1 cellular context compared by ENCODE assay signal in genomic region chr1:26838474-26839338, GRCh38.
A peak's percentile ranks its signal among the peaks of the same experiment; 100 is the strongest.
TF ChIP-seq lines count a peak whose summit lies in the region.

No MANE protein-coding gene starts in this region.

TF ChIP-seq in HepG2, 621 proteins besides CTCF, POLR2A, EP300 and RAD21 (continued from another document and continues in another):
- TF ChIP-seq ETV5 (CRISPR knock-in tag; IDR thresholded peaks at IDR 0.05; ENCODE audit: borderline replicate concordance): peak; percentile 56; the same call in 1 of the 2 replicates
- no peak; the same call in 1 of the 2 replicates for TF ChIP-seq ZBTB33 (CRISPR knock-in tag; IDR thresholded peaks at IDR 0.05)
- TF ChIP-seq GLMP (CRISPR knock-in tag; IDR thresholded peaks at IDR 0.05; ENCODE audit: borderline replicate concordance): no peak
- TF ChIP-seq DMAP1 (CRISPR knock-in tag; IDR thresholded peaks at IDR 0.05): peak; percentile 47; the same call in 1 of the 2 replicates
- TF ChIP-seq RXRB (CRISPR knock-in tag; IDR thresholded peaks at IDR 0.05; ENCODE audit: borderline replicate concordance): peak; percentile 83
- TF ChIP-seq ZNF713 (CRISPR knock-in tag; IDR thresholded peaks at IDR 0.05): 0 out of 2 replicates have a peak, but pooled peaks have one; percentile 46
- no peak for TF ChIP-seq ATF7 (IDR thresholded peaks at IDR 0.05)
- TF ChIP-seq ATF7 (CRISPR knock-in tag; IDR thresholded peaks at IDR 0.05): no peak
- TF ChIP-seq HOXA9 (CRISPR knock-in tag; IDR thresholded peaks at IDR 0.05; ENCODE audit: borderline replicate concordance): no peak
- TF ChIP-seq NFYB (CRISPR knock-in tag; IDR thresholded peaks at IDR 0.05): 0 out of 2 replicates have a peak, but pooled peaks have one; percentile 9
- no peak for TF ChIP-seq MAZ (IDR thresholded peaks at IDR 0.05; ENCODE audit: borderline replicate concordance, low read depth, low read length)
- 0 out of 2 replicates have a peak, but pooled peaks have one; percentile 41 for TF ChIP-seq MAZ (CRISPR knock-in tag; IDR thresholded peaks at IDR 0.05; ENCODE audit: low read depth)
- peak; percentile 51; the same call in 1 of the 2 replicates for TF ChIP-seq ELF3 (CRISPR knock-in tag; IDR thresholded peaks at IDR 0.05)
- TF ChIP-seq PATZ1 (CRISPR knock-in tag; IDR thresholded peaks at IDR 0.05): peak; percentile 55; the same call in 1 of the 2 replicates
- TF ChIP-seq, protein P1, sequence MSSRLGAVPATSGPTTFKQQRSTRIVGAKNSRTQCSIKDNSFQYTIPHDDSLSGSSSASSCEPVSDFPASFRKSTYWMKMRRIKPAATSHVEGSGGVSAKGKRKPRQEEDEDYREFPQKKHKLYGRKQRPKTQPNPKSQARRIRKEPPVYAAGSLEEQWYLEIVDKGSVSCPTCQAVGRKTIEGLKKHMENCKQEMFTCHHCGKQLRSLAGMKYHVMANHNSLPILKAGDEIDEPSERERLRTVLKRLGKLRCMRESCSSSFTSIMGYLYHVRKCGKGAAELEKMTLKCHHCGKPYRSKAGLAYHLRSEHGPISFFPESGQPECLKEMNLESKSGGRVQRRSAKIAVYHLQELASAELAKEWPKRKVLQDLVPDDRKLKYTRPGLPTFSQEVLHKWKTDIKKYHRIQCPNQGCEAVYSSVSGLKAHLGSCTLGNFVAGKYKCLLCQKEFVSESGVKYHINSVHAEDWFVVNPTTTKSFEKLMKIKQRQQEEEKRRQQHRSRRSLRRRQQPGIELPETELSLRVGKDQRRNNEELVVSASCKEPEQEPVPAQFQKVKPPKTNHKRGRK (CRISPR knock-in tag; IDR thresholded peaks at IDR 0.05): no peak
- TF ChIP-seq ZBTB43 (CRISPR knock-in tag; conservative IDR thresholded peaks at IDR 0.05): no peak
- TF ChIP-seq ZNF788 (CRISPR knock-in tag; IDR thresholded peaks at IDR 0.05; ENCODE audit: borderline replicate concordance): peak; percentile 76; the same call in 1 of the 2 replicates
- TF ChIP-seq KMT2A (CRISPR knock-in tag; IDR thresholded peaks at IDR 0.05): peak; percentile 59; the same call in 1 of the 2 replicates
- no peak for TF ChIP-seq ZBTB1 (CRISPR knock-in tag; IDR thresholded peaks at IDR 0.05; ENCODE audit: borderline replicate concordance)
- no peak for TF ChIP-seq MAFF (IDR thresholded peaks at IDR 0.05; ENCODE audit: low read depth, low read length)
- TF ChIP-seq JUN (CRISPR knock-in tag; IDR thresholded peaks at IDR 0.05): no peak
- TF ChIP-seq, protein P2, sequence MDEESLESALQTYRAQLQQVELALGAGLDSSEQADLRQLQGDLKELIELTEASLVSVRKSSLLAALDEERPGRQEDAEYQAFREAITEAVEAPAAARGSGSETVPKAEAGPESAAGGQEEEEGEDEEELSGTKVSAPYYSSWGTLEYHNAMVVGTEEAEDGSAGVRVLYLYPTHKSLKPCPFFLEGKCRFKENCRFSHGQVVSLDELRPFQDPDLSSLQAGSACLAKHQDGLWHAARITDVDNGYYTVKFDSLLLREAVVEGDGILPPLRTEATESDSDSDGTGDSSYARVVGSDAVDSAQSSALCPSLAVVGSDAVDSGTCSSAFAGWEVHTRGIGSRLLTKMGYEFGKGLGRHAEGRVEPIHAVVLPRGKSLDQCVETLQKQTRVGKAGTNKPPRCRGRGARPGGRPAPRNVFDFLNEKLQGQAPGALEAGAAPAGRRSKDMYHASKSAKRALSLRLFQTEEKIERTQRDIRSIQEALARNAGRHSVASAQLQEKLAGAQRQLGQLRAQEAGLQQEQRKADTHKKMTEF (CRISPR knock-in tag; IDR thresholded peaks at IDR 0.05): peak; percentile 61; the same call in 1 of the 2 replicates
- TF ChIP-seq, protein P3, sequence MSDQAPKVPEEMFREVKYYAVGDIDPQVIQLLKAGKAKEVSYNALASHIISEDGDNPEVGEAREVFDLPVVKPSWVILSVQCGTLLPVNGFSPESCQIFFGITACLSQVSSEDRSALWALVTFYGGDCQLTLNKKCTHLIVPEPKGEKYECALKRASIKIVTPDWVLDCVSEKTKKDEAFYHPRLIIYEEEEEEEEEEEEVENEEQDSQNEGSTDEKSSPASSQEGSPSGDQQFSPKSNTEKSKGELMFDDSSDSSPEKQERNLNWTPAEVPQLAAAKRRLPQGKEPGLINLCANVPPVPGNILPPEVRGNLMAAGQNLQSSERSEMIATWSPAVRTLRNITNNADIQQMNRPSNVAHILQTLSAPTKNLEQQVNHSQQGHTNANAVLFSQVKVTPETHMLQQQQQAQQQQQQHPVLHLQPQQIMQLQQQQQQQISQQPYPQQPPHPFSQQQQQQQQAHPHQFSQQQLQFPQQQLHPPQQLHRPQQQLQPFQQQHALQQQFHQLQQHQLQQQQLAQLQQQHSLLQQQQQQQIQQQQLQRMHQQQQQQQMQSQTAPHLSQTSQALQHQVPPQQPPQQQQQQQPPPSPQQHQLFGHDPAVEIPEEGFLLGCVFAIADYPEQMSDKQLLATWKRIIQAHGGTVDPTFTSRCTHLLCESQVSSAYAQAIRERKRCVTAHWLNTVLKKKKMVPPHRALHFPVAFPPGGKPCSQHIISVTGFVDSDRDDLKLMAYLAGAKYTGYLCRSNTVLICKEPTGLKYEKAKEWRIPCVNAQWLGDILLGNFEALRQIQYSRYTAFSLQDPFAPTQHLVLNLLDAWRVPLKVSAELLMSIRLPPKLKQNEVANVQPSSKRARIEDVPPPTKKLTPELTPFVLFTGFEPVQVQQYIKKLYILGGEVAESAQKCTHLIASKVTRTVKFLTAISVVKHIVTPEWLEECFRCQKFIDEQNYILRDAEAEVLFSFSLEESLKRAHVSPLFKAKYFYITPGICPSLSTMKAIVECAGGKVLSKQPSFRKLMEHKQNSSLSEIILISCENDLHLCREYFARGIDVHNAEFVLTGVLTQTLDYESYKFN (CRISPR knock-in tag; conservative IDR thresholded peaks at IDR 0.05): peak; percentile 66
- peak; percentile 59; the same call in 1 of the 2 replicates for TF ChIP-seq MXD4 (CRISPR knock-in tag; IDR thresholded peaks at IDR 0.05)
- no peak for TF ChIP-seq NAIF1 (CRISPR knock-in tag; IDR thresholded peaks at IDR 0.05; ENCODE audit: borderline replicate concordance)
- TF ChIP-seq, protein P4, sequence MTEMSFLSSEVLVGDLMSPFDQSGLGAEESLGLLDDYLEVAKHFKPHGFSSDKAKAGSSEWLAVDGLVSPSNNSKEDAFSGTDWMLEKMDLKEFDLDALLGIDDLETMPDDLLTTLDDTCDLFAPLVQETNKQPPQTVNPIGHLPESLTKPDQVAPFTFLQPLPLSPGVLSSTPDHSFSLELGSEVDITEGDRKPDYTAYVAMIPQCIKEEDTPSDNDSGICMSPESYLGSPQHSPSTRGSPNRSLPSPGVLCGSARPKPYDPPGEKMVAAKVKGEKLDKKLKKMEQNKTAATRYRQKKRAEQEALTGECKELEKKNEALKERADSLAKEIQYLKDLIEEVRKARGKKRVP (CRISPR knock-in tag; IDR thresholded peaks at IDR 0.05): no peak
- TF ChIP-seq, protein P5, sequence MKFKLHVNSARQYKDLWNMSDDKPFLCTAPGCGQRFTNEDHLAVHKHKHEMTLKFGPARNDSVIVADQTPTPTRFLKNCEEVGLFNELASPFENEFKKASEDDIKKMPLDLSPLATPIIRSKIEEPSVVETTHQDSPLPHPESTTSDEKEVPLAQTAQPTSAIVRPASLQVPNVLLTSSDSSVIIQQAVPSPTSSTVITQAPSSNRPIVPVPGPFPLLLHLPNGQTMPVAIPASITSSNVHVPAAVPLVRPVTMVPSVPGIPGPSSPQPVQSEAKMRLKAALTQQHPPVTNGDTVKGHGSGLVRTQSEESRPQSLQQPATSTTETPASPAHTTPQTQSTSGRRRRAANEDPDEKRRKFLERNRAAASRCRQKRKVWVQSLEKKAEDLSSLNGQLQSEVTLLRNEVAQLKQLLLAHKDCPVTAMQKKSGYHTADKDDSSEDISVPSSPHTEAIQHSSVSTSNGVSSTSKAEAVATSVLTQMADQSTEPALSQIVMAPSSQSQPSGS (CRISPR knock-in tag; IDR thresholded peaks at IDR 0.05): peak; percentile 42; the same call in 1 of the 2 replicates
- TF ChIP-seq, protein P6, sequence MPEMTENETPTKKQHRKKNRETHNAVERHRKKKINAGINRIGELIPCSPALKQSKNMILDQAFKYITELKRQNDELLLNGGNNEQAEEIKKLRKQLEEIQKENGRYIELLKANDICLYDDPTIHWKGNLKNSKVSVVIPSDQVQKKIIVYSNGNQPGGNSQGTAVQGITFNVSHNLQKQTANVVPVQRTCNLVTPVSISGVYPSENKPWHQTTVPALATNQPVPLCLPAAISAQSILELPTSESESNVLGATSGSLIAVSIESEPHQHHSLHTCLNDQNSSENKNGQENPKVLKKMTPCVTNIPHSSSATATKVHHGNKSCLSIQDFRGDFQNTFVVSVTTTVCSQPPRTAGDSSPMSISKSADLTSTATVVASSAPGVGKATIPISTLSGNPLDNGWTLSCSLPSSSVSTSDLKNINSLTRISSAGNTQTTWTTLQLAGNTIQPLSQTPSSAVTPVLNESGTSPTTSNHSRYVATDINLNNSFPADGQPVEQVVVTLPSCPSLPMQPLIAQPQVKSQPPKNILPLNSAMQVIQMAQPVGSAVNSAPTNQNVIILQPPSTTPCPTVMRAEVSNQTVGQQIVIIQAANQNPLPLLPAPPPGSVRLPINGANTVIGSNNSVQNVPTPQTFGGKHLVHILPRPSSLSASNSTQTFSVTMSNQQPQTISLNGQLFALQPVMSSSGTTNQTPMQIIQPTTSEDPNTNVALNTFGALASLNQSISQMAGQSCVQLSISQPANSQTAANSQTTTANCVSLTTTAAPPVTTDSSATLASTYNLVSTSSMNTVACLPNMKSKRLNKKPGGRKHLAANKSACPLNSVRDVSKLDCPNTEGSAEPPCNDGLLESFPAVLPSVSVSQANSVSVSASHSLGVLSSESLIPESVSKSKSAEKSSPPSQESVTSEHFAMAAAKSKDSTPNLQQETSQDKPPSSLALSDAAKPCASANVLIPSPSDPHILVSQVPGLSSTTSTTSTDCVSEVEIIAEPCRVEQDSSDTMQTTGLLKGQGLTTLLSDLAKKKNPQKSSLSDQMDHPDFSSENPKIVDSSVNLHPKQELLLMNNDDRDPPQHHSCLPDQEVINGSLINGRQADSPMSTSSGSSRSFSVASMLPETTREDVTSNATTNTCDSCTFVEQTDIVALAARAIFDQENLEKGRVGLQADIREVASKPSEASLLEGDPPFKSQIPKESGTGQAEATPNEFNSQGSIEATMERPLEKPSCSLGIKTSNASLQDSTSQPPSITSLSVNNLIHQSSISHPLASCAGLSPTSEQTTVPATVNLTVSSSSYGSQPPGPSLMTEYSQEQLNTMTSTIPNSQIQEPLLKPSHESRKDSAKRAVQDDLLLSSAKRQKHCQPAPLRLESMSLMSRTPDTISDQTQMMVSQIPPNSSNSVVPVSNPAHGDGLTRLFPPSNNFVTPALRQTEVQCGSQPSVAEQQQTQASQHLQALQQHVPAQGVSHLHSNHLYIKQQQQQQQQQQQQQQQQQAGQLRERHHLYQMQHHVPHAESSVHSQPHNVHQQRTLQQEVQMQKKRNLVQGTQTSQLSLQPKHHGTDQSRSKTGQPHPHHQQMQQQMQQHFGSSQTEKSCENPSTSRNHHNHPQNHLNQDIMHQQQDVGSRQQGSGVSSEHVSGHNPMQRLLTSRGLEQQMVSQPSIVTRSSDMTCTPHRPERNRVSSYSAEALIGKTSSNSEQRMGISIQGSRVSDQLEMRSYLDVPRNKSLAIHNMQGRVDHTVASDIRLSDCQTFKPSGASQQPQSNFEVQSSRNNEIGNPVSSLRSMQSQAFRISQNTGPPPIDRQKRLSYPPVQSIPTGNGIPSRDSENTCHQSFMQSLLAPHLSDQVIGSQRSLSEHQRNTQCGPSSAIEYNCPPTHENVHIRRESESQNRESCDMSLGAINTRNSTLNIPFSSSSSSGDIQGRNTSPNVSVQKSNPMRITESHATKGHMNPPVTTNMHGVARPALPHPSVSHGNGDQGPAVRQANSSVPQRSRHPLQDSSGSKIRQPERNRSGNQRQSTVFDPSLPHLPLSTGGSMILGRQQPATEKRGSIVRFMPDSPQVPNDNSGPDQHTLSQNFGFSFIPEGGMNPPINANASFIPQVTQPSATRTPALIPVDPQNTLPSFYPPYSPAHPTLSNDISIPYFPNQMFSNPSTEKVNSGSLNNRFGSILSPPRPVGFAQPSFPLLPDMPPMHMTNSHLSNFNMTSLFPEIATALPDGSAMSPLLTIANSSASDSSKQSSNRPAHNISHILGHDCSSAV (CRISPR knock-in tag; IDR thresholded peaks at IDR 0.05; ENCODE audit: borderline replicate concordance): no peak
